23 cellular contexts compared by ENCODE assay signal in genomic region chr16:50306287-50306686, GRCh38. TPM values are rescaled to one million over a fixed set of nuclear protein-coding genes. Genes with fewer than 3 reads are reported as not detected.
DNase-seq lines count a peak whose midpoint lies in the region; ATAC-seq and TF ChIP-seq lines count a peak whose summit lies in the region.
"Had no signal": no experiment of that assay in that cellular context is flagged by ENCODE, and none has a peak within 500 bp of the region (broad histone marks: within the 10 kb centered on the region; RNA-seq: fewer than 3 reads in every experiment).

No MANE protein-coding gene starts in this region.

- no peaks in the 10 kb centered on the region for H3K27me3 ChIP-seq in neural progenitor cell
- H3K27me3 ChIP-seq: pancreas, uterus had no signal

- H3K9me3 Mint-ChIP-seq in activated CD4-positive, alpha-beta T cell treated with anti-CD3 and anti-CD28 coated beads for 36 hours (ENCODE audit: low read depth): no peaks in the 10 kb centered on the region
- H3K9me3 Mint-ChIP-seq in chondrocyte (ENCODE audit: low read depth): no peaks in the 10 kb centered on the region
- no peaks in the 10 kb centered on the region for H3K9me3 Mint-ChIP-seq in neural progenitor cell
- H3K9me3 Mint-ChIP-seq: endodermal cell had no signal

- H3K27ac Mint-ChIP-seq in activated CD4-positive, alpha-beta T cell treated with anti-CD3 and anti-CD28 coated beads for 36 hours: no peak overlapping the region
- no peak overlapping the region for H3K27ac Mint-ChIP-seq in chondrocyte (ENCODE audit: unreplicated experiment)
- H3K27ac Mint-ChIP-seq in neural progenitor cell: peak overlapping the region; percentile 46
- H3K27ac Mint-ChIP-seq: endodermal cell had no signal

- H2AFZ ChIP-seq in neural progenitor cell (replicated peaks): no peak overlapping the region

- no peaks in the 10 kb centered on the region for H3K27me3 Mint-ChIP-seq in activated CD4-positive, alpha-beta T cell treated with anti-CD3 and anti-CD28 coated beads for 36 hours
- H3K27me3 Mint-ChIP-seq in chondrocyte (ENCODE audit: low read depth) (no peaks in the 10 kb centered on the region), neural progenitor cell (ENCODE audit: insufficient read depth, low read depth) (peaks cover 2% of the 10 kb centered on the region)

- intact Hi-C loops in activated CD4-positive, alpha-beta T cell treated with anti-CD3 and anti-CD28 coated beads for 36 hours (cut with DNase I, micrococcal nuclease): no loop called here

- POLR2A ChIA-PET in activated CD4-positive, alpha-beta T cell treated with anti-CD3 and anti-CD28 coated beads for 36 hours (lab: Charles Lee): no interaction called here

- TF ChIP-seq CTCF in chondrocyte (IDR thresholded peaks at IDR 0.05) (no peak), neural progenitor cell (IDR thresholded peaks at IDR 0.05) (no peak)

- no peak overlapping the region for H3K4me3 ChIP-seq in neural progenitor cell
- H3K4me3 ChIP-seq: A549, lower lobe of right lung, pancreas, uterus had no signal

- CTCF ChIA-PET in activated CD4-positive, alpha-beta T cell treated with anti-CD3 and anti-CD28 coated beads for 36 hours (lab: Charles Lee): interaction anchor here (0.6 to 1.4 kb wide), 4 partner anchors 46 to 451 kb away, joined by 3 to 4 read pairs (median 3); no protein-coding TSS in a partner anchor

- H3K9ac ChIP-seq in neural progenitor cell: no peak overlapping the region

- H3K79me2 ChIP-seq in neural progenitor cell (ENCODE audit: low read depth): no peaks in the 10 kb centered on the region

- peak; percentile 1 for DNase-seq in activated CD4-positive, alpha-beta T cell treated with anti-CD3 and anti-CD28 coated beads for 36 hours
- no peak for DNase-seq in activated CD4-positive, alpha-beta T cell treated with anti-CD3 and anti-CD28 coated beads for 4 hours
- peak; percentile 18 for DNase-seq in 8988T
- peak; percentile 78 for DNase-seq in chondrocyte (ENCODE audit: low spot score)
- no peak for DNase-seq in neural progenitor cell (ENCODE audit: low spot score)
- no peak for DNase-seq in NK-92 (lab: John Stamatoyannopoulos, UW; ENCODE audit: unreplicated experiment)
- no peak for DNase-seq in dedifferentiated amniotic fluid mesenchymal stem cell (ENCODE audit: extremely low spot score)
- DNase-seq: activated CD4-positive, alpha-beta T cell treated with anti-CD3 and anti-CD28 coated beads, Interleukin-2, amount 50 U/mL, for 1 hour; anterior cingulate cortex; C1 segment of cervical spinal cord; cerebellar nuclear complex; glutamatergic neuron; GOT3; NCI-H1417 treated with DMSO at 0.1 percent for 48 hours; NCI-H524; stimulated activated CD4-positive, alpha-beta T cell treated with anti-CD3 and anti-CD28 coated beads, Interleukin-4, amount 100 ng/mL, for 1 hour; SW 1271 had no signal

- H3K4me1 Mint-ChIP-seq in activated CD4-positive, alpha-beta T cell treated with anti-CD3 and anti-CD28 coated beads for 36 hours: peaks cover 2% of the 10 kb centered on the region
- peaks cover 13% of the 10 kb centered on the region for H3K4me1 Mint-ChIP-seq in chondrocyte (ENCODE audit: low read depth)
- H3K4me1 Mint-ChIP-seq in neural progenitor cell: peaks cover 6% of the 10 kb centered on the region

- H3K4me3 Mint-ChIP-seq in activated CD4-positive, alpha-beta T cell treated with anti-CD3 and anti-CD28 coated beads for 36 hours: no peak overlapping the region
- H3K4me3 Mint-ChIP-seq in chondrocyte (ENCODE audit: unreplicated experiment): no peak overlapping the region
- H3K4me3 Mint-ChIP-seq in neural progenitor cell: no peak overlapping the region
- H3K4me3 Mint-ChIP-seq: endodermal cell had no signal

- no peak for ATAC-seq in activated CD4-positive, alpha-beta T cell treated with anti-CD3 and anti-CD28 coated beads for 36 hours
- no peak for ATAC-seq in HG03565 (IDR thresholded peaks at IDR 0.05; ENCODE audit: unreplicated experiment)
- ATAC-seq: A549, lower lobe of right lung, pancreas had no signal

- no peaks in the 10 kb centered on the region for H3K4me1 ChIP-seq in neural progenitor cell
- H3K4me1 ChIP-seq: pancreas, uterus had no signal

- no peaks in the 10 kb centered on the region for H3F3A ChIP-seq in neural progenitor cell (ENCODE audit: low read depth)

- no peaks in the 10 kb centered on the region for H4K20me1 ChIP-seq in neural progenitor cell (ENCODE audit: low read depth)

- H3K9me3 ChIP-seq in neural progenitor cell (ENCODE audit: low read depth): no peaks in the 10 kb centered on the region
- H3K9me3 ChIP-seq: A549, lower lobe of right lung, pancreas, uterus had no signal

- peaks cover 17% of the 10 kb centered on the region for H3K36me3 Mint-ChIP-seq in activated CD4-positive, alpha-beta T cell treated with anti-CD3 and anti-CD28 coated beads for 36 hours (ENCODE audit: low read depth)
- no peaks in the 10 kb centered on the region for H3K36me3 Mint-ChIP-seq in chondrocyte (ENCODE audit: low read depth)
- H3K36me3 Mint-ChIP-seq in neural progenitor cell: no peaks in the 10 kb centered on the region

- no peaks in the 10 kb centered on the region for H3K36me3 ChIP-seq in neural progenitor cell
- H3K36me3 ChIP-seq: pancreas, uterus had no signal

- H3K4me2 ChIP-seq in neural progenitor cell: no peak overlapping the region
- H3K4me2 ChIP-seq: A549 had no signal

- no peak overlapping the region for H3K27ac ChIP-seq in neural progenitor cell
- H3K27ac ChIP-seq: A549, lower lobe of right lung, pancreas, uterus had no signal

RNA-seq across cellular contexts. Expression of gene ADCY7, which starts 39.9 kb away (rescaled TPM):
- 10 to 100 TPM; 51.8 to 85.3 TPM for total RNA-seq in activated CD4-positive, alpha-beta T cell treated with anti-CD3 and anti-CD28 coated beads for 36 hours
- 8.8 to 11.8 TPM (median 9.1 TPM) in 3 replicates for total RNA-seq in chondrocyte
- total RNA-seq in neural progenitor cell (ENCODE audit: low replicate concordance): 2.5 and 13.2 TPM in 2 replicates

Comparison
In these comparisons a context has a peak if more than half of its experiments do, and no peak if none do; other contexts are left out.
1. DNase-seq: peak in activated CD4-positive, alpha-beta T cell treated with anti-CD3 and anti-CD28 coated beads for 36 hours (single experiment), 8988T (single experiment) and chondrocyte (single experiment); none in activated CD4-positive, alpha-beta T cell treated with anti-CD3 and anti-CD28 coated beads for 4 hours (0 of 2), neural progenitor cell (single experiment), NK-92 (single experiment) and dedifferentiated amniotic fluid mesenchymal stem cell (single experiment).